Comparison of ENCODE assay signal across 8 cellular contexts in genomic region chr11:61160487-61161189, GRCh38. TPM values are rescaled to one million over a fixed set of nuclear protein-coding genes. Genes with fewer than 3 reads are reported as not detected.
A peak's percentile ranks its signal among the peaks of the same experiment; 100 is the strongest.
DNase-seq lines count a peak whose midpoint lies in the region; ATAC-seq and TF ChIP-seq lines count a peak whose summit lies in the region.

No MANE protein-coding gene starts in this region.

- peak overlapping the region; percentile 83 for H4K5ac ChIP-seq in IMR-90 (ENCODE audit: low read depth, low read length)

- H3K27ac Mint-ChIP-seq in memory B cell, result peak overlapping the region; percentile 97

- no peak for ATAC-seq in IMR-90 (ENCODE audit: low read depth)
- no peak for ATAC-seq in memory B cell (ENCODE audit: low read depth)
- no peak for ATAC-seq in HG02973 (IDR thresholded peaks at IDR 0.05; ENCODE audit: unreplicated experiment)
- ATAC-seq in GM19351 (IDR thresholded peaks at IDR 0.05; ENCODE audit: unreplicated experiment), result no peak
- no peak for ATAC-seq in GM19455 (IDR thresholded peaks at IDR 0.05; ENCODE audit: unreplicated experiment)

- H2BK5ac ChIP-seq in IMR-90 (ENCODE audit: low read depth, low read length, poor library complexity, severe bottlenecking), result peak overlapping the region; percentile 96

- H2AK9ac ChIP-seq in IMR-90 (replicated peaks; ENCODE audit: low read depth, low read length, poor library complexity), result peak overlapping the region; percentile 85

- peaks cover 13% of the 10 kb centered on the region for H3K9me1 ChIP-seq in IMR-90 (ENCODE audit: insufficient read depth, low read length)

- H4K20me1 ChIP-seq in IMR-90 (ENCODE audit: insufficient read depth, low read length), result no peaks in the 10 kb centered on the region

- peak; percentile 39 for DNase-seq in COLO668 (lab: John Stamatoyannopoulos, UW; ENCODE audit: unreplicated experiment)
- no peak for DNase-seq in IMR-90
- DNase-seq in brain microvascular endothelial cell, result no peak
- DNase-seq in memory B cell (ENCODE audit: low spot score in 2 of 2), result no peak
- no peak for DNase-seq in uterus

- no peak for TF ChIP-seq RAD21 in IMR-90 (IDR thresholded peaks at IDR 0.05; ENCODE audit: low read length)

- H3K27ac ChIP-seq in IMR-90 (ENCODE audit: insufficient read depth, low read length), result peak overlapping the region; percentile 65
- H3K27ac ChIP-seq in brain microvascular endothelial cell, result peak overlapping the region; percentile 73
- peak overlapping the region; percentile 97 to 98 for H3K27ac ChIP-seq in uterus

- peak overlapping the region; percentile 92; the same call in 2 of the 3 replicates for H2BK15ac ChIP-seq in IMR-90 (ENCODE audit: low read depth, low read length)

- H3K9me3 Mint-ChIP-seq in memory B cell, result peaks cover 2% of the 10 kb centered on the region

- H2BK120ac ChIP-seq in IMR-90 (ENCODE audit: low read depth, low read length), result peak overlapping the region; percentile 92

- H3K56ac ChIP-seq in IMR-90 (ENCODE audit: extremely low read depth, insufficient read depth, low read length), result peak overlapping the region; percentile 78; the same call in 1 of the 2 replicates

- no peaks in the 10 kb centered on the region for H3K27me3 Mint-ChIP-seq in memory B cell

- H3K18ac ChIP-seq in IMR-90 (ENCODE audit: low read depth, low read length), result peak overlapping the region; percentile 52

- H3K27me3 ChIP-seq in IMR-90 (ENCODE audit: control insufficient read depth, insufficient read depth, low read length) (no peaks in the 10 kb centered on the region), brain microvascular endothelial cell (replicated peaks) (no peaks in the 10 kb centered on the region), uterus (no peaks in the 10 kb centered on the region)

- H3K36me3 ChIP-seq in IMR-90 (ENCODE audit: control insufficient read depth, insufficient read depth, low read length), result no peaks in the 10 kb centered on the region
- no peaks in the 10 kb centered on the region for H3K36me3 ChIP-seq in brain microvascular endothelial cell (replicated peaks)
- H3K36me3 ChIP-seq in uterus, result no peaks in the 10 kb centered on the region

- TF ChIP-seq POLR2A in IMR-90 (IDR thresholded peaks at IDR 0.05; ENCODE audit: low read depth, low read length) (no peak), uterus (IDR thresholded peaks at IDR 0.05) (no peak)

- no CpG with 5 or more reads among the region's 25 CpGs for WGBS in IMR-90 (ENCODE audit: extremely low coverage in 2 of 2, insufficient read length in 1 of 2), 2 experiments

- peaks cover 54% of the 10 kb centered on the region for H3K4me1 Mint-ChIP-seq in memory B cell

- TF ChIP-seq CTCF in IMR-90 (conservative IDR thresholded peaks at IDR 0.05; ENCODE audit: low read depth, low read length), result no peak
- no peak for TF ChIP-seq CTCF in brain microvascular endothelial cell (IDR thresholded peaks at IDR 0.05; ENCODE audit: low read depth, low read length, missing control alignments)
- TF ChIP-seq CTCF in uterus (IDR thresholded peaks at IDR 0.05), result no peak

- H3K4me3 ChIP-seq in IMR-90 (ENCODE audit: insufficient read depth, low read depth, low read length) (peak overlapping the region; percentile 82), brain microvascular endothelial cell (ENCODE audit: low read depth, low read length) (peak overlapping the region; percentile 69), uterus (peak overlapping the region; percentile 49 to 95)

- peak overlapping the region; percentile 96 for H4K91ac ChIP-seq in IMR-90 (ENCODE audit: insufficient read depth, low read depth, low read length)

- intact Hi-C loops in IMR-90 (cut with micrococcal nuclease) (no loop called here), uterus (cut with DNase I; ENCODE audit: low total_unique reads) (no loop called here)

- H2AK5ac ChIP-seq in IMR-90 (ENCODE audit: low read depth, low read length), result peak overlapping the region; percentile 97

- BruUV-seq in IMR-90 (replicated peaks; lab: Mats Ljungman, UMichigan), result no TSS peak

- H3K4me2 ChIP-seq in IMR-90 (ENCODE audit: low read depth, low read length), result peak overlapping the region; percentile 95

- H3K14ac ChIP-seq in IMR-90 (replicated peaks; ENCODE audit: low read depth, low read length), result peak overlapping the region; percentile 99

- POLR2A ChIA-PET in IMR-90 (lab: Charles Lee; ENCODE audit: unreplicated experiment), result no interaction called here

- peak overlapping the region; percentile 98 to 99 for H4K8ac ChIP-seq in IMR-90 (ENCODE audit: low read depth in 2 of 2, low read length in 2 of 2)

- peak overlapping the region; percentile 90 for H3K4me3 Mint-ChIP-seq in memory B cell

- H2AFZ ChIP-seq in IMR-90 (replicated peaks; ENCODE audit: low read length, poor library complexity), result peak overlapping the region; percentile 98

- H3K79me1 ChIP-seq in IMR-90 (ENCODE audit: low read depth in 1 of 2, low read length in 2 of 2), result peaks cover 18 to 38% of the 10 kb centered on the region in 2 experiments

- in situ Hi-C loops in IMR-90 (cut with MboI; ENCODE audit: low sequenced_read_pairs), result no loop called here
- in situ Hi-C loops in brain microvascular endothelial cell (cut with HindIII; ENCODE audit: low pct_ligation_motif_present, low sequenced_read_pairs), result no loop called here

- dilution Hi-C loops in IMR-90 (cut with HindIII; ENCODE audit: low sequenced_read_pairs, unreplicated experiment), result no loop called here

- H3K4ac ChIP-seq in IMR-90 (ENCODE audit: low read depth, low read length), result peak overlapping the region; percentile 100

- peak overlapping the region; percentile 86 for H2BK20ac ChIP-seq in IMR-90 (ENCODE audit: low read depth, low read length)

- H3K9me3 ChIP-seq in IMR-90 (ENCODE audit: control insufficient read depth, insufficient read depth, low read length) (no peaks in the 10 kb centered on the region), uterus (no peaks in the 10 kb centered on the region)

- H3K36me3 Mint-ChIP-seq in memory B cell, result peaks cover 12% of the 10 kb centered on the region

- peak overlapping the region; percentile 79 for H3K9ac ChIP-seq in IMR-90 (ENCODE audit: low read depth, low read length)

- CTCF ChIA-PET in IMR-90 (lab: Yijun Ruan, JAX), result interaction anchor here (0.6 kb wide), 1 partner anchor 261 kb away, joined by 3 read pairs; no protein-coding TSS in a partner anchor

- peak overlapping the region; percentile 99 for H3K23ac ChIP-seq in IMR-90 (ENCODE audit: low read depth, low read length)

- H3K4me1 ChIP-seq in IMR-90 (ENCODE audit: control insufficient read depth, insufficient read depth, low read length), result peaks cover 9% of the 10 kb centered on the region
- H3K4me1 ChIP-seq in uterus, result no peaks in the 10 kb centered on the region

TF ChIP-seq in IMR-90, 13 proteins besides CTCF, POLR2A, EP300 and RAD21:
- TF ChIP-seq RCOR1 (IDR thresholded peaks at IDR 0.05; ENCODE audit: insufficient replicate concordance, low read length), result peak; percentile 97
- TF ChIP-seq, protein P1, sequence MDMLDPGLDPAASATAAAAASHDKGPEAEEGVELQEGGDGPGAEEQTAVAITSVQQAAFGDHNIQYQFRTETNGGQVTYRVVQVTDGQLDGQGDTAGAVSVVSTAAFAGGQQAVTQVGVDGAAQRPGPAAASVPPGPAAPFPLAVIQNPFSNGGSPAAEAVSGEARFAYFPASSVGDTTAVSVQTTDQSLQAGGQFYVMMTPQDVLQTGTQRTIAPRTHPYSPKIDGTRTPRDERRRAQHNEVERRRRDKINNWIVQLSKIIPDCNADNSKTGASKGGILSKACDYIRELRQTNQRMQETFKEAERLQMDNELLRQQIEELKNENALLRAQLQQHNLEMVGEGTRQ (IDR thresholded peaks at IDR 0.05; ENCODE audit: low read depth, low read length), result no peak

RNA-seq across cellular contexts. Expression of gene VPS37C, which starts 0.6 kb away (rescaled TPM):
- total RNA-seq in IMR-90 (2012; rRNA removed) (3.2 and 3.6 TPM in 2 replicates), uterus (10 to 100 TPM in 2 of 4 donors, 1 to 10 TPM in 1, under 1 TPM in 1; 0.26 to 26.3 (median 13.3) TPM)
- polyA plus RNA-seq in IMR-90 (2012; rRNA removed), result 13.2 and 14.1 TPM in 2 replicates
- polyA plus RNA-seq in IMR-90 (2012; cell fraction: cytosol; rRNA removed), result 11.1 and 14.1 TPM in 2 replicates
- 29.3 and 30.3 TPM in 2 replicates for polyA plus RNA-seq in IMR-90 (2012; cell fraction: nucleus; rRNA removed; ENCODE audit: low replicate concordance)

RNA-seq across cellular contexts. Expression of gene PGA3, which starts 42.7 kb away (rescaled TPM):
- total RNA-seq in IMR-90 (2012; rRNA removed), result 0.18 TPM in 1 of 2 replicates, not detected in the other
- polyA plus RNA-seq in IMR-90 (2012; rRNA removed), result not detected in 2 replicates
- polyA plus RNA-seq in IMR-90 (2012; cell fraction: cytosol; rRNA removed), result 0.10 TPM in 1 of 2 replicates, not detected in the other
- not detected in 2 replicates for polyA plus RNA-seq in IMR-90 (2012; cell fraction: nucleus; rRNA removed; ENCODE audit: low replicate concordance)
- 1 to 10 TPM in 2 of 4 donors, under 1 TPM in 1, not detected in 1; 0.35 to 6.5 (median 4.4) TPM for total RNA-seq in uterus

RNA-seq across cellular contexts. Expression of gene CD5, which starts 58.3 kb away (rescaled TPM):
- total RNA-seq in IMR-90 (2012; rRNA removed), result not detected in 2 replicates
- polyA plus RNA-seq in IMR-90 (2012; rRNA removed), result not detected in 2 replicates
- not detected in 2 replicates for polyA plus RNA-seq in IMR-90 (2012; cell fraction: cytosol; rRNA removed)
- not detected in 2 replicates for polyA plus RNA-seq in IMR-90 (2012; cell fraction: nucleus; rRNA removed; ENCODE audit: low replicate concordance)
- total RNA-seq in uterus, result under 1 TPM in 3 of 4 donors, not detected in 1; under 0.01 to 0.14 (median 0.12) TPM
